23 cellular contexts compared by ENCODE assay signal in genomic region chrX:97594825-97595224, GRCh38.
"Had no signal": no experiment of that assay in that cellular context is flagged by ENCODE, and none has a peak within 500 bp of the region (broad histone marks: within the 10 kb centered on the region; RNA-seq: fewer than 3 reads in every experiment).

No MANE protein-coding gene starts in this region.

- H3K4me3 ChIP-seq: heart right ventricle, left ventricle myocardium inferior, lung, psoas muscle, spleen, testis, transverse colon had no signal

- DNase-seq: effector memory CD4-positive, alpha-beta T cell; heart right ventricle; hypothalamus; islet precursor cell; left ventricle myocardium inferior; mesenchymal stem cell; naive thymus-derived CD4-positive, alpha-beta T cell; nephron progenitor cell; psoas muscle; retina; spleen; stimulated activated CD4-positive, alpha-beta T cell treated with anti-CD3 and anti-CD28 coated beads, Interleukin-15, amount 100 ng/mL, for 24 hours; stimulated activated CD4-positive, alpha-beta T cell treated with anti-CD3 and anti-CD28 coated beads, Interleukin-1b, Interleukin-23, amount 100 ng/mL, for 48 hours; stimulated activated CD4-positive, alpha-beta T cell treated with anti-CD3 and anti-CD28 coated beads, Interleukin-4, amount 100 ng/mL, for 24 hours; stimulated activated naive B cell treated with anti-CD40 and anti-IgM and Interleukin-4, amounts not matched to agents 10 μg/mL and 1 μg/mL and 100 μg/mL, for 72 hours; stimulated activated naive CD8-positive, alpha-beta T cell treated with anti-CD3 and anti-CD28 coated beads, Interleukin-15, amount 100 ng/mL, for 72 hours; testis; transverse colon had no signal

- H3K27ac Mint-ChIP-seq: naive thymus-derived CD4-positive, alpha-beta T cell; nephron progenitor cell; stimulated activated naive B cell treated with anti-CD40 and anti-IgM and Interleukin-4, amounts not matched to agents 10 μg/mL and 1 μg/mL and 100 μg/mL, for 72 hours; stimulated activated naive CD8-positive, alpha-beta T cell treated with anti-CD3 and anti-CD28 coated beads, Interleukin-15, amount 100 ng/mL, for 72 hours had no signal

- H3K36me3 ChIP-seq: heart right ventricle, left ventricle myocardium inferior, spleen, transverse colon had no signal

- H3K36me3 Mint-ChIP-seq: stimulated activated naive B cell treated with anti-CD40 and anti-IgM and Interleukin-4, amounts not matched to agents 10 μg/mL and 1 μg/mL and 100 μg/mL, for 72 hours had no signal

- H3K4me1 ChIP-seq: heart right ventricle, left ventricle myocardium inferior, psoas muscle, spleen, testis, transverse colon had no signal

- H3K27me3 ChIP-seq: spleen, testis, transverse colon had no signal

- FAIRE-seq: endometrium, frontal cortex had no signal

- ATAC-seq: esophagus mucosa; heart right ventricle; naive thymus-derived CD4-positive, alpha-beta T cell; psoas muscle; sciatic nerve; stimulated activated naive B cell treated with anti-CD40 and anti-IgM and Interleukin-4, amounts not matched to agents 10 μg/mL and 1 μg/mL and 100 μg/mL, for 72 hours; stimulated activated naive CD8-positive, alpha-beta T cell treated with anti-CD3 and anti-CD28 coated beads, Interleukin-15, amount 100 ng/mL, for 72 hours had no signal

- H3K4me3 Mint-ChIP-seq: naive thymus-derived CD4-positive, alpha-beta T cell; nephron progenitor cell; stimulated activated naive B cell treated with anti-CD40 and anti-IgM and Interleukin-4, amounts not matched to agents 10 μg/mL and 1 μg/mL and 100 μg/mL, for 72 hours; stimulated activated naive CD8-positive, alpha-beta T cell treated with anti-CD3 and anti-CD28 coated beads, Interleukin-15, amount 100 ng/mL, for 72 hours had no signal

- H3K27ac ChIP-seq: heart right ventricle, left ventricle myocardium inferior, psoas muscle, spleen, testis, transverse colon had no signal

- H3K27me3 Mint-ChIP-seq: naive thymus-derived CD4-positive, alpha-beta T cell; stimulated activated naive B cell treated with anti-CD40 and anti-IgM and Interleukin-4, amounts not matched to agents 10 μg/mL and 1 μg/mL and 100 μg/mL, for 72 hours; stimulated activated naive CD8-positive, alpha-beta T cell treated with anti-CD3 and anti-CD28 coated beads, Interleukin-15, amount 100 ng/mL, for 72 hours had no signal

- H3K9me3 Mint-ChIP-seq: naive thymus-derived CD4-positive, alpha-beta T cell; stimulated activated naive B cell treated with anti-CD40 and anti-IgM and Interleukin-4, amounts not matched to agents 10 μg/mL and 1 μg/mL and 100 μg/mL, for 72 hours; stimulated activated naive CD8-positive, alpha-beta T cell treated with anti-CD3 and anti-CD28 coated beads, Interleukin-15, amount 100 ng/mL, for 72 hours had no signal

- H3K9me3 ChIP-seq: heart right ventricle, left ventricle myocardium inferior, psoas muscle, spleen, testis, transverse colon had no signal
